In the genomic region with DNA sequence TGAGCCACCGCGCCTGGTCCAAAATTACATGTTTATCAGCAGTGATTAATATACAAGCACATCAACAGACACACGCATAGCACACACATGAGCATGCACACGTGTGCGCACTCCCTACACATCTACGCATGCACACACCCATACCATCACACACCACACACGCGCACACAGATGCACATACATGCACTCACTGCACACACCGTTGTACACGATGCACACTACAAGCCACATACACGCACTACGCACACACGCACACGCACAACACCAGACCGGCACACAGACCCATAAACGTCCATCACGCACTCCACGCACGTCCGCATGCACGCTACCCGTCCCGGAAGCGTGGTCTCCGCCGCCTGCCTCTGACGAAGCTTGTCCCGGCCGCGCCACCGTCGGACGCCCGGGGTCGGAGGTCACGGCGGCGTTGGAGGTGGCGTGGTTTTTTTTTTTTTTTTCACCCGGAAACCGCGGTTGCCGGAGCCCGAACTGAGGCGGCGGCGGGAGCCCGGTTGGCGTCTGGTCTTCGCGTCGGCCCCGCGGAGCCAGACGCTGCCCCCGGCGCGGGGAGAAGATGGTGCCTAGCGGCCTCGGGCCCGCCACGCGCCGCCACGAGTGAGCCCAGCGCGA, we compare ENCODE assay signal across 8 cellular contexts. TPM values are rescaled to one million over a fixed set of nuclear protein-coding genes. Genes with fewer than 3 reads are reported as not detected.
A peak's percentile ranks its signal among the peaks of the same experiment; 100 is the strongest.
DNase-seq lines count a peak whose midpoint lies in the region; ATAC-seq lines count a peak whose summit lies in the region.

TSS of gene TMEM248 (plus strand) at position 457 of the 627 bp plus-strand sequence. CDS start 20,641 bp downstream, outside the sequence.

- peak; percentile 83 for ATAC-seq in GM21515 (IDR thresholded peaks at IDR 0.05; ENCODE audit: unreplicated experiment)

- DNase-seq in DMS 273 (lab: John Stamatoyannopoulos, UW; ENCODE audit: unreplicated experiment) (peak; percentile 95), HuH-7.5 (ENCODE audit: low spot score) (peak; percentile 82), OCI-M1 (lab: John Stamatoyannopoulos, UW) (peak; percentile 95), epithelial cell of prostate (ENCODE audit: low read depth, low spot score) (peak; percentile 31), mucosa of gallbladder (ENCODE audit: low spot score) (peak; percentile 92)
- DNase-seq in activated T-cell treated with anti-CD3 and anti-CD28 coated beads, Interleukin-2, amount 50 U/mL, for 1 hour: peak; percentile 90
- DNase-seq in stimulated activated CD8-positive, alpha-beta memory T cell treated with anti-CD3 and anti-CD28 coated beads, Interleukin-4, amount 100 ng/mL, for 24 hours (ENCODE audit: low read depth): peak; percentile 90

- H3K27ac ChIP-seq in epithelial cell of prostate: peak within 1 kb of the TSS; percentile 76

RNA-seq across cellular contexts. Expression of gene TMEM248, which starts in this region (rescaled TPM):
- total RNA-seq in mucosa of gallbladder: 133 TPM

Comparison
In these comparisons a context has a peak if more than half of its experiments do, and no peak if none do; other contexts are left out.
1. Peak in every context shown above with its lines: DNase-seq, ATAC-seq and H3K27ac ChIP-seq.
2. DNase-seq: peak in every context shown above with its lines; median percentile 95 in DMS 273; 95 in OCI-M1; 92 in mucosa of gallbladder; 90 in activated T-cell treated with anti-CD3 and anti-CD28 coated beads, Interleukin-2, amount 50 U/mL, for 1 hour; 90 in stimulated activated CD8-positive, alpha-beta memory T cell treated with anti-CD3 and anti-CD28 coated beads, Interleukin-4, amount 100 ng/mL, for 24 hours; 82 in HuH-7.5; 31 in epithelial cell of prostate.